In the genomic region with DNA sequence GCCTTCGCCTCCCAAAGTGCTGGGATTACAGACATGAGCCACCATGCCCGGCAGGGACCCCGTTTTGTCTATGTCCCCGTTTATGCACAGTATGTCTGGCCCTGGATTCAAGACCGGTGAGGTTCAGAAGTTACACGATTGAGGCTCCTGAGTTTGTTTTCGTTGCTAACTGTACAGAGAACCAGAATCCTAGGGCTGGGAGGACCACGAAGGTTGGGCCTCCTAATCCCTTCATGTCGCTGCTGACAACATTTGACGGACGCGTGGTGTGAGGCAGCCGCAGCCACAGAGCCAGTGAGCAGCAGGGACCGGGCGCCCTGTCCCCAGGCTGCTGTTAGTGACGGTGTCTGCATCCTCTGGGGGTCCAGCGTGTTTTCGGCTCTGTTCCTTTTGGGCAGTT, we compare ENCODE assay signal across 23 cellular contexts.
DNase-seq lines count a peak whose midpoint lies in the region; ATAC-seq and TF ChIP-seq lines count a peak whose summit lies in the region.
"Had no signal": no experiment of that assay in that cellular context is flagged by ENCODE, and none has a peak within 500 bp of the region (broad histone marks: within the 10 kb centered on the region; RNA-seq: fewer than 3 reads in every experiment).

No MANE protein-coding gene starts in this region.

- TF ChIP-seq EP300 in upper lobe of left lung (IDR thresholded peaks at IDR 0.05) = no peak

- no peak for TF ChIP-seq CTCF in heart right ventricle (IDR thresholded peaks at IDR 0.05)
- no peak for TF ChIP-seq CTCF in upper lobe of left lung (IDR thresholded peaks at IDR 0.05)
- TF ChIP-seq CTCF in PC-9 (conservative IDR thresholded peaks at IDR 0.05) = no peak

- no peak overlapping the region for H2BK15ac ChIP-seq in neuronal stem cell (ENCODE audit: low read length)

- peaks cover 53% of the 10 kb centered on the region for H3K79me2 ChIP-seq in PC-9 (ENCODE audit: low read depth)

- no peak overlapping the region for H2AK5ac ChIP-seq in neuronal stem cell (ENCODE audit: low read depth, low read length)

- no peak overlapping the region for H3K4ac ChIP-seq in neuronal stem cell (ENCODE audit: low read length)

- no peak for TF ChIP-seq POLR2A in upper lobe of left lung (IDR thresholded peaks at IDR 0.05)

- intact Hi-C loops in heart right ventricle (cut with DNase I) = no loop called here
- intact Hi-C loops in cardiac septum (cut with DNase I) = loop anchor here (5.0 kb wide), 1 partner anchor 34 kb away; no protein-coding TSS in a partner anchor
- intact Hi-C loops in PC-9 (cut with micrococcal nuclease; ENCODE audit: unreplicated experiment) = no loop called here

- peaks cover 11% of the 10 kb centered on the region for H3K79me1 ChIP-seq in neuronal stem cell (ENCODE audit: low read depth, low read length)

- DNase-seq in heart right ventricle = no peak
- no peak for DNase-seq in cardiac septum (ENCODE audit: low spot score)
- peak; percentile 47 for DNase-seq in astrocyte of the hippocampus (ENCODE audit: low read depth, low spot score)
- DNase-seq in neuronal stem cell (ENCODE audit: low spot score) = no peak
- no peak for DNase-seq in upper lobe of left lung
- DNase-seq in PC-9 = no peak
- DNase-seq in Ammon's horn (ENCODE audit: low spot score) = no peak
- DNase-seq: ACHN; activated CD4-positive, alpha-beta T cell treated with anti-CD3 and anti-CD28 coated beads, Interleukin-2, amount 50 U/mL, for 4 hours; activated naive CD4-positive, alpha-beta T cell treated with Interleukin-2 at 50 U/mL for 16 hours; amniotic stem cell; central memory CD4-positive, alpha-beta T cell; immature natural killer cell; KG1; NCI-H2171; NCI-H524 treated with DMSO at 0.1 percent for 48 hours; RPMI8226; stimulated activated CD8-positive, alpha-beta memory T cell treated with anti-CD3 and anti-CD28 coated beads, Interleukin-4, amount 100 ng/mL, for 48 hours; WERI-Rb-1 had no signal

- H2BK120ac ChIP-seq in neuronal stem cell (ENCODE audit: low read depth, low read length) = no peak overlapping the region

- no peak overlapping the region for H2BK12ac ChIP-seq in neuronal stem cell (ENCODE audit: low read length)

- H4K20me1 ChIP-seq in PC-9 (ENCODE audit: insufficient read depth) = peaks cover 7% of the 10 kb centered on the region; the same call in 1 of the 2 replicates

- peak overlapping the region in 7 of 10 donors; percentile 58 to 86 (median 74) for H3K27ac ChIP-seq in heart right ventricle
- H3K27ac ChIP-seq in neuronal stem cell (replicated peaks; ENCODE audit: low read length) = no peak overlapping the region
- peak overlapping the region in 3 of 4 donors; percentile 26 to 85 (median 40) for H3K27ac ChIP-seq in upper lobe of left lung
- H3K27ac ChIP-seq in PC-9 = no peak overlapping the region
- H3K27ac ChIP-seq: C4-2B, epithelial cell of prostate, WERI-Rb-1 had no signal

- no peak overlapping the region for H3K14ac ChIP-seq in neuronal stem cell (ENCODE audit: low read length)

- no peaks in the 10 kb centered on the region for H3K9me2 ChIP-seq in PC-9 (ENCODE audit: insufficient read depth)

- H3K9me3 ChIP-seq in heart right ventricle (no peaks in the 10 kb centered on the region), neuronal stem cell (replicated peaks in 1 of 2; ENCODE audit: control insufficient read depth in 2 of 2, insufficient read depth in 1 of 2, low read depth in 1 of 2, low read length in 2 of 2) (peaks cover 0 to 4% of the 10 kb centered on the region in 2 donors), upper lobe of left lung (no peaks in the 10 kb centered on the region), PC-9 (ENCODE audit: insufficient read depth, low read depth) (no peaks in the 10 kb centered on the region)

- CTCF ChIA-PET in PC-9 (lab: Charles Lee) = no interaction called here

- peaks cover 0 to 11% (median 0%) of the 10 kb centered on the region in 9 donors for H3K36me3 ChIP-seq in heart right ventricle
- H3K36me3 ChIP-seq in neuronal stem cell (replicated peaks in 1 of 2; ENCODE audit: control insufficient read depth in 2 of 2, insufficient read depth in 2 of 2, low read length in 2 of 2) = peaks cover 5 to 12% of the 10 kb centered on the region in 2 donors
- H3K36me3 ChIP-seq in upper lobe of left lung = peaks cover 0 to 12% (median 7%) of the 10 kb centered on the region in 4 donors
- no peaks in the 10 kb centered on the region for H3K36me3 ChIP-seq in PC-9 (ENCODE audit: low read depth)
- H3K36me3 ChIP-seq: WERI-Rb-1 had no signal

- H2AFZ ChIP-seq in neuronal stem cell (ENCODE audit: low read length) (no peak overlapping the region), PC-9 (no peak overlapping the region)

- no peak overlapping the region for H2BK5ac ChIP-seq in neuronal stem cell (ENCODE audit: low read length)

- H3K4me2 ChIP-seq in neuronal stem cell (ENCODE audit: insufficient read depth, low read length, poor library complexity, severe bottlenecking) (no peak overlapping the region), PC-9 (no peak overlapping the region)

- no peak overlapping the region for H3K9ac ChIP-seq in neuronal stem cell (ENCODE audit: low read depth, low read length, poor library complexity)

- H4K91ac ChIP-seq in neuronal stem cell (ENCODE audit: low read depth, low read length, poor library complexity) = no peak overlapping the region

- no peak overlapping the region for H4K8ac ChIP-seq in neuronal stem cell (ENCODE audit: low read depth, low read length)

- no peaks in the 10 kb centered on the region for H3K27me3 ChIP-seq in heart right ventricle
- H3K27me3 ChIP-seq in neuronal stem cell (ENCODE audit: control insufficient read depth in 3 of 3, insufficient read depth in 3 of 3, low read depth in 1 of 3, low read length in 3 of 3) = no peaks in the 10 kb centered on the region
- H3K27me3 ChIP-seq in upper lobe of left lung = no peaks in the 10 kb centered on the region
- no peaks in the 10 kb centered on the region for H3K27me3 ChIP-seq in PC-9 (ENCODE audit: insufficient read depth, low read depth)

- H3K4me1 ChIP-seq in heart right ventricle (peaks cover 10 to 55% (median 41%) of the 10 kb centered on the region in 9 donors), neuronal stem cell (ENCODE audit: control insufficient read depth in 2 of 2, insufficient read depth in 1 of 2, low read depth in 1 of 2, low read length in 2 of 2) (peaks cover 11 to 15% of the 10 kb centered on the region in 2 donors), upper lobe of left lung (peaks cover 15 to 59% (median 39%) of the 10 kb centered on the region in 4 donors), PC-9 (replicated peaks; ENCODE audit: insufficient read depth) (peaks cover 11% of the 10 kb centered on the region)

- POLR2A ChIA-PET in PC-9 (lab: Charles Lee; ENCODE audit: unreplicated experiment) = no interaction called here

- H3K18ac ChIP-seq in neuronal stem cell (ENCODE audit: low read length) = peak overlapping the region; percentile 49

- no peak for ATAC-seq in heart right ventricle
- no peak for ATAC-seq in upper lobe of left lung (ENCODE audit: low FRiP score in 2 of 2)
- ATAC-seq in HG02610 (IDR thresholded peaks at IDR 0.05; ENCODE audit: unreplicated experiment) = no peak
- ATAC-seq: sciatic nerve had no signal

- 90 to 93% methylated on average over 18 of the region's 18 CpGs for WGBS in heart right ventricle, 2 donors
- no CpG with 5 or more reads among the region's 18 CpGs for WGBS in neuronal stem cell (ENCODE audit: extremely low coverage in 2 of 2, insufficient read length in 2 of 2, insufficient replicate concordance in 1 of 2), 2 donors
- 87 to 88% methylated on average over 18 of the region's 18 CpGs for WGBS in upper lobe of left lung, 2 donors

- H3K4me3 ChIP-seq in heart right ventricle (no peak overlapping the region), neuronal stem cell (ENCODE audit: low read length in 2 of 2) (no peak overlapping the region), upper lobe of left lung (no peak overlapping the region), PC-9 (no peak overlapping the region)

- BruUV-seq in PC-9 (replicated peaks; lab: Mats Ljungman, UMichigan) = no TSS peak

- H3F3A ChIP-seq in PC-9 (ENCODE audit: insufficient read depth, low read depth) = no peaks in the 10 kb centered on the region; the same call in 1 of the 2 replicates

- H3K23ac ChIP-seq in neuronal stem cell (ENCODE audit: low read depth, low read length, poor library complexity) = peak overlapping the region; percentile 69

Comparison
In these comparisons a context has a peak if more than half of its experiments do, and no peak if none do; other contexts are left out.
1. H3K27ac ChIP-seq: peak in heart right ventricle (7 of 10) and upper lobe of left lung (3 of 4); none in neuronal stem cell (single experiment) and PC-9 (single experiment).